In the genomic region with DNA sequence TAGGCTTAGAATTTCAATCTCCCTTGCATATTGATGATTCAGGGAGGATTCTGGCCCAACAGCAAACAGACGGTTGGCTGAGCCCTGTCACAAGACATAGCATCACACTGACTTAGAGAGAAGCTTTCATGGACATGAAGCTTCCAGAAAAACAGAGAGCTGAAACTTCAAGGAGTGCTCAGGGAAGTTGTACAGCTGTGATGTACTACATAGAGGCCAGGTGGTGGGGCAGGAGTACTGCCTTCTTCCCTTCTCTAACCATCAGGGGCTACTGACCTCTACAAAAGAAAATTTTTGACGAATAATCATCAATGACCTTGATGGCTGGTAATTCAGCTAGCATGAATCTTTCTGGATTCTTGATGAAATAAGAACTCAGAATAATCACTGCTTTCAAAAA, we compare ENCODE assay signal across 26 cellular contexts.
"Had no signal": no experiment of that assay in that cellular context is flagged by ENCODE, and none has a peak within 500 bp of the region (broad histone marks: within the 10 kb centered on the region; RNA-seq: fewer than 3 reads in every experiment).

No MANE protein-coding gene starts in this region.

- FAIRE-seq: frontal cortex had no signal

- H3K9me3 ChIP-seq: prostate gland, right atrium auricular region, suprapubic skin, transverse colon, upper lobe of right lung, uterus had no signal

- H3K9ac ChIP-seq: neural progenitor cell, parathyroid adenoma had no signal

- H2AFZ ChIP-seq: neural progenitor cell, parathyroid adenoma had no signal

- H3K27ac ChIP-seq: neural progenitor cell, parathyroid adenoma, prostate gland, right atrium auricular region, suprapubic skin, transverse colon, upper lobe of right lung, uterus had no signal

- DNase-seq: cortex of kidney; effector memory CD8-positive, alpha-beta T cell; hypothalamus; kidney; mesenchymal stem cell; midbrain; naive thymus-derived CD4-positive, alpha-beta T cell; stimulated activated CD4-positive, alpha-beta T cell treated with anti-CD3 and anti-CD28 coated beads, Interleukin-12 subunit alpha, Interleukin-12 subunit beta, amount 100 ng/mL, for 4 hours; stimulated activated CD4-positive, alpha-beta T cell treated with anti-CD3 and anti-CD28 coated beads, Interleukin-1b, Interleukin-23, amount 100 ng/mL, for 48 hours; stimulated activated CD4-positive, alpha-beta T cell treated with anti-CD3 and anti-CD28 coated beads, Interleukin-4, amount 100 ng/mL, for 1 hour; stimulated activated CD8-positive, alpha-beta memory T cell treated with anti-CD3 and anti-CD28 coated beads, Interleukin-4, amount 100 ng/mL, for 48 hours; stimulated activated naive CD4-positive, alpha-beta T cell; stimulated activated naive CD8-positive, alpha-beta T cell treated with anti-CD3 and anti-CD28 coated beads, Interleukin-15, amount 100 ng/mL, for 72 hours; transverse colon; upper lobe of right lung; uterus had no signal

- ATAC-seq: effector memory CD8-positive, alpha-beta T cell; esophagus mucosa; left lobe of liver; naive thymus-derived CD4-positive, alpha-beta T cell; sciatic nerve; stimulated activated naive CD8-positive, alpha-beta T cell treated with anti-CD3 and anti-CD28 coated beads, Interleukin-15, amount 100 ng/mL, for 72 hours; upper lobe of right lung had no signal

- H3K79me2 ChIP-seq: parathyroid adenoma had no signal

- H3K27me3 ChIP-seq: neural progenitor cell, right atrium auricular region, suprapubic skin, transverse colon, upper lobe of right lung, uterus had no signal

- H3K4me1 ChIP-seq: neural progenitor cell, parathyroid adenoma, prostate gland, right atrium auricular region, suprapubic skin, transverse colon, upper lobe of right lung, uterus had no signal

- H3K36me3 ChIP-seq: neural progenitor cell, prostate gland, right atrium auricular region, suprapubic skin, transverse colon, upper lobe of right lung, uterus had no signal

- H3K4me3 ChIP-seq: neural progenitor cell, prostate gland, right atrium auricular region, smooth muscle cell, suprapubic skin, transverse colon, upper lobe of right lung, uterus had no signal

- H3K4me2 ChIP-seq: neural progenitor cell, smooth muscle cell had no signal
